7 cellular contexts compared by ENCODE assay signal in the genomic region with DNA sequence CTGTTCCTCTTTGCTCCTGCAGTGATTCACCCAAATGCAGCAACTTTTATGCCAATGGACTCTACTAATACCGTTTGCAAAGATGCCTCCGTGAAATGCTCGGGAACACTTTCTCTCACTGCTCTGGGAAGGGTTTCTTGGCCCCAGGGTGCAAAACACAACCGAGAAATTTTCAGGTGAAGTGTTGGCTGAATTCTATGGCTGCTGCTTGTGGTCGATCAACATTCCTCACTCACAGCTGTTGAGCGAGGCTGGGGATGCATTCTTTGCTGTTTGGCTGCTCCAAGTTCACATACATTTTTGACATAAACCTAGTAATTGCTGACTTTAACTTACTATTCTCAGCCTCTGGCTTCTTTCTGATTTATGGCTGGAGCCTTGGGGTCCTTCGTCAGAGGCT.
"Had no signal": no experiment of that assay in that cellular context is flagged by ENCODE, and none has a peak within 500 bp of the region (broad histone marks: within the 10 kb centered on the region; RNA-seq: fewer than 3 reads in every experiment).

No MANE protein-coding gene starts in this region.

- FAIRE-seq: H1, H54, HepG2 had no signal

- H3K27me3 Mint-ChIP-seq: IgD-negative memory B cell had no signal

- H3K36me3 Mint-ChIP-seq: IgD-negative memory B cell had no signal

- H3K4me2 ChIP-seq: GM23338 had no signal

- H3K9me3 Mint-ChIP-seq: H9 had no signal

- H3K4me3 ChIP-seq: GM23338 had no signal

- H3K27ac Mint-ChIP-seq: GM23338, H9, IgD-negative memory B cell had no signal

- H3K4me3 Mint-ChIP-seq: GM23338, H9 had no signal

- H2AFZ ChIP-seq: GM23338 had no signal

- DNase-seq: H9, HCEC 1CT had no signal

- H3K4me1 Mint-ChIP-seq: GM23338, IgD-negative memory B cell had no signal
